ENCODE assay signal across 28 cellular contexts in the genomic region with DNA sequence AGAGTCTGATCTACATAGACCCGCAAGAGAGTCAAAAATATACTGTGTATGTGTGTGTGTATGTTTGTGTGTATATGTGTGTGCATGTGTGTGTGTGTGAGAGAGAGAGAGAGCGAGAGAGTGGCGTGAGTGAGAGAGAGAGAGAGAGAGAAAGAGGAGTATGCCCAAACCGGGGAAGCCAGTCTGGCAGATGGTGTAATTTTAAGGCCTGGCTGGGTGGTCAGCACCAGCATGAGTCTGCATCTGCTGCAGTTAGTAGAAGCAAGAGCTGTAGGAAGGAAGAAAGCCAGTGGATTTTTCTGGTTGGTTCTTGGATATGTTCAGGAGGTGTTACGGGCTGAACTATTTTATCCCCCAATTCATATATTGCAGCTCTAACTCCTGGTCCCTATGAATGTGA.
DNase-seq lines count a peak whose midpoint lies in the region; ATAC-seq lines count a peak whose summit lies in the region.
"Had no signal": no experiment of that assay in that cellular context is flagged by ENCODE, and none has a peak within 500 bp of the region (broad histone marks: within the 10 kb centered on the region; RNA-seq: fewer than 3 reads in every experiment).

No MANE protein-coding gene starts in this region.

- H3K27me3 Mint-ChIP-seq in natural killer cell treated with Interleukin-12 subunit alpha and Interleukin-12 subunit beta and Interleukin-15 and Interleukin-18, amount 100 ng/mL, for 72 hours = peaks cover 11 to 13% of the 10 kb centered on the region in 2 donors

- no peak overlapping the region for H3K4me3 ChIP-seq in adipocyte (ENCODE audit: low read length)
- H3K4me3 ChIP-seq in subcutaneous abdominal adipose tissue (ENCODE audit: low read depth in 1 of 5, low read length in 5 of 5) = no peak overlapping the region
- H3K4me3 ChIP-seq: GM23248, HAP-1 had no signal

- H3K4me1 ChIP-seq in adipocyte (ENCODE audit: control insufficient read depth, insufficient read depth, low read length) (peaks cover 72% of the 10 kb centered on the region), subcutaneous abdominal adipose tissue (ENCODE audit: control insufficient read depth in 5 of 5, insufficient read depth in 5 of 5, low read length in 5 of 5) (peaks cover 15 to 73% (median 56%) of the 10 kb centered on the region in 5 donors)
- H3K4me1 ChIP-seq: HAP-1 had no signal

- H3K9ac ChIP-seq in adipocyte (ENCODE audit: low read length) (peak overlapping the region; percentile 84), subcutaneous abdominal adipose tissue (ENCODE audit: low read length in 5 of 5) (no peak overlapping the region)
- H3K9ac ChIP-seq: GM23248, SK-N-SH had no signal

- H3K9me3 Mint-ChIP-seq in natural killer cell treated with Interleukin-12 subunit alpha and Interleukin-12 subunit beta and Interleukin-15 and Interleukin-18, amount 100 ng/mL, for 72 hours = peaks cover 5% of the 10 kb centered on the region
- H3K9me3 Mint-ChIP-seq: HFFc6 had no signal

- DNase-seq in DMS 273 (lab: John Stamatoyannopoulos, UW; ENCODE audit: unreplicated experiment) (peak; percentile 82), G401 (ENCODE audit: low spot score) (peak; percentile 79), adipocyte (ENCODE audit: low read depth) (no peak), NCI-H510A (lab: John Stamatoyannopoulos, UW) (no peak)
- DNase-seq in natural killer cell treated with Interleukin-12 subunit alpha and Interleukin-12 subunit beta and Interleukin-15 and Interleukin-18, amount 100 ng/mL, for 72 hours (ENCODE audit: low spot score) = no peak
- DNase-seq: BE2C; CD8-positive, alpha-beta memory T cell; DMS153; DND-41; GM23248; HFFc6; KG1; MM.1S; NCI-H1048; NCI-H1417; NCI-H1694; NCI-H2081; NCI-H2227 treated with DMSO at 0.1 percent for 48 hours; NCI-H526; NCI-H82; NK-92 treated with Interleukin-12 subunit alpha and Interleukin-12 subunit beta, amount 100 ng/mL, for 24 hours; PC-3; SK-N-SH; SW 1271 had no signal

- H3K36me3 Mint-ChIP-seq in natural killer cell treated with Interleukin-12 subunit alpha and Interleukin-12 subunit beta and Interleukin-15 and Interleukin-18, amount 100 ng/mL, for 72 hours = no peaks in the 10 kb centered on the region
- H3K36me3 Mint-ChIP-seq: CD14-positive monocyte; CD8-positive, alpha-beta memory T cell had no signal

- H3K4me1 Mint-ChIP-seq in natural killer cell treated with Interleukin-12 subunit alpha and Interleukin-12 subunit beta and Interleukin-15 and Interleukin-18, amount 100 ng/mL, for 72 hours (ENCODE audit: low read depth in 2 of 2) = no peaks in the 10 kb centered on the region
- H3K4me1 Mint-ChIP-seq: CD8-positive, alpha-beta memory T cell had no signal

- no peak overlapping the region for H3K27ac Mint-ChIP-seq in natural killer cell treated with Interleukin-12 subunit alpha and Interleukin-12 subunit beta and Interleukin-15 and Interleukin-18, amount 100 ng/mL, for 72 hours
- H3K27ac Mint-ChIP-seq: CD14-positive monocyte; CD8-positive, alpha-beta memory T cell; HFFc6 had no signal

- in situ Hi-C loops in G401 (cut with HindIII; ENCODE audit: low sequenced_read_pairs) = no loop called here

- H3K27me3 ChIP-seq in adipocyte (replicated peaks; ENCODE audit: control insufficient read depth, insufficient read depth, low read length) (no peaks in the 10 kb centered on the region), subcutaneous abdominal adipose tissue (ENCODE audit: control insufficient read depth in 5 of 5, insufficient read depth in 4 of 5, low read length in 5 of 5) (no peaks in the 10 kb centered on the region)
- H3K27me3 ChIP-seq: BE2C had no signal

- H3K27ac ChIP-seq in subcutaneous abdominal adipose tissue (ENCODE audit: low read depth, low read length) = peak overlapping the region; percentile 95
- H3K27ac ChIP-seq: GM23248 had no signal

- ATAC-seq in HG02938 (IDR thresholded peaks at IDR 0.05; ENCODE audit: unreplicated experiment) = no peak
- ATAC-seq in natural killer cell treated with Interleukin-12 subunit alpha and Interleukin-12 subunit beta and Interleukin-15 and Interleukin-18, amount 100 ng/mL, for 72 hours = no peak
- ATAC-seq: PC-3 had no signal

- no peaks in the 10 kb centered on the region for H3K36me3 ChIP-seq in adipocyte (ENCODE audit: control insufficient read depth, insufficient read depth, low read length, severe bottlenecking)
- H3K36me3 ChIP-seq in subcutaneous abdominal adipose tissue (ENCODE audit: control insufficient read depth in 5 of 5, insufficient read depth in 5 of 5, low read length in 5 of 5) = no peaks in the 10 kb centered on the region
- H3K36me3 ChIP-seq: BE2C, HAP-1 had no signal

- H3K9me3 ChIP-seq in adipocyte (ENCODE audit: control insufficient read depth, low read length) (no peaks in the 10 kb centered on the region), subcutaneous abdominal adipose tissue (ENCODE audit: control insufficient read depth in 5 of 5, low read length in 5 of 5) (no peaks in the 10 kb centered on the region)
- H3K9me3 ChIP-seq: BE2C, HAP-1, SK-N-SH had no signal

- H3K4me3 Mint-ChIP-seq in natural killer cell treated with Interleukin-12 subunit alpha and Interleukin-12 subunit beta and Interleukin-15 and Interleukin-18, amount 100 ng/mL, for 72 hours = no peak overlapping the region
- H3K4me3 Mint-ChIP-seq: CD14-positive monocyte; CD8-positive, alpha-beta memory T cell; HFFc6 had no signal

Comparison
In these comparisons a context has a peak if more than half of its experiments do, and no peak if none do; other contexts are left out.
1. DNase-seq: peak in DMS 273 (single experiment) and G401 (single experiment); none in adipocyte (single experiment), NCI-H510A (single experiment) and natural killer cell treated with Interleukin-12 subunit alpha and Interleukin-12 subunit beta and Interleukin-15 and Interleukin-18, amount 100 ng/mL, for 72 hours (single experiment).